In genomic region chr6:36936824-36937223, GRCh38 we compare ENCODE assay signal across 27 cellular contexts. TPM values are rescaled to one million over a fixed set of nuclear protein-coding genes. Genes with fewer than 3 reads are reported as not detected.
"Had no signal": no experiment of that assay in that cellular context is flagged by ENCODE, and none has a peak within 500 bp of the region (broad histone marks: within the 10 kb centered on the region; RNA-seq: fewer than 3 reads in every experiment).

No MANE protein-coding gene starts in this region.

- H3K27ac Mint-ChIP-seq: natural killer cell treated with Interleukin-12 subunit alpha and Interleukin-12 subunit beta and Interleukin-15 and Interleukin-18, amount 100 ng/mL, for 72 hours; stimulated activated memory B cell treated with anti-CD40 and anti-IgM and Interleukin-4, amounts not matched to agents 10 μg/mL and 1 μg/mL and 100 μg/mL, for 72 hours; type B pancreatic cell had no signal

- DNase-seq: dorsolateral prefrontal cortex; effector CD4-positive, alpha-beta T cell; erythroblast; esophagus squamous epithelium; foreskin melanocyte; glutamatergic neuron; heart right ventricle; hippocampal formation; left cardiac atrium; left lung; stimulated activated CD4-positive, alpha-beta T cell treated with anti-CD3 and anti-CD28 coated beads, Interleukin-12 subunit alpha, Interleukin-12 subunit beta, amount 100 ng/mL, for 4 hours; stimulated activated CD4-positive, alpha-beta T cell treated with anti-CD3 and anti-CD28 coated beads, Interleukin-1b, Interleukin-23, amount 100 ng/mL, for 48 hours; stimulated activated CD4-positive, alpha-beta T cell treated with anti-CD3 and anti-CD28 coated beads, Interleukin-4, amount 100 ng/mL, for 1 hour; stimulated activated naive CD8-positive, alpha-beta T cell treated with anti-CD3 and anti-CD28 coated beads, Interleukin-15, Interleukin-2, amounts not matched to agents 100 U/mL and 50 U/mL, for 24 hours; substantia nigra; testis; tibial artery had no signal

- H3K27ac ChIP-seq: dorsolateral prefrontal cortex, esophagus squamous epithelium, heart right ventricle, left lung, prostate gland, right atrium auricular region, testis, tibial artery had no signal

- H3K4me3 Mint-ChIP-seq: natural killer cell treated with Interleukin-12 subunit alpha and Interleukin-12 subunit beta and Interleukin-15 and Interleukin-18, amount 100 ng/mL, for 72 hours; neural crest cell; stimulated activated memory B cell treated with anti-CD40 and anti-IgM and Interleukin-4, amounts not matched to agents 10 μg/mL and 1 μg/mL and 100 μg/mL, for 72 hours; type B pancreatic cell had no signal

- H3K4me1 ChIP-seq: esophagus squamous epithelium, heart right ventricle, left lung, prostate gland, right atrium auricular region, testis had no signal

- H3K36me3 ChIP-seq: esophagus squamous epithelium, heart right ventricle, left lung, prostate gland, right atrium auricular region, tibial artery had no signal

- ATAC-seq: left cardiac atrium; left lung; natural killer cell treated with Interleukin-12 subunit alpha and Interleukin-12 subunit beta and Interleukin-15 and Interleukin-18, amount 100 ng/mL, for 72 hours; sciatic nerve; stimulated activated memory B cell treated with anti-CD40 and anti-IgM and Interleukin-4, amounts not matched to agents 10 μg/mL and 1 μg/mL and 100 μg/mL, for 72 hours; stimulated activated naive CD8-positive, alpha-beta T cell treated with anti-CD3 and anti-CD28 coated beads, Interleukin-15, Interleukin-2, amounts not matched to agents 100 U/mL and 50 U/mL, for 24 hours had no signal

- H3K36me3 Mint-ChIP-seq: natural killer cell treated with Interleukin-12 subunit alpha and Interleukin-12 subunit beta and Interleukin-15 and Interleukin-18, amount 100 ng/mL, for 72 hours; stimulated activated memory B cell treated with anti-CD40 and anti-IgM and Interleukin-4, amounts not matched to agents 10 μg/mL and 1 μg/mL and 100 μg/mL, for 72 hours; type B pancreatic cell had no signal

- H3K9me3 Mint-ChIP-seq: natural killer cell treated with Interleukin-12 subunit alpha and Interleukin-12 subunit beta and Interleukin-15 and Interleukin-18, amount 100 ng/mL, for 72 hours; neural crest cell; stimulated activated memory B cell treated with anti-CD40 and anti-IgM and Interleukin-4, amounts not matched to agents 10 μg/mL and 1 μg/mL and 100 μg/mL, for 72 hours had no signal

- H3K4me2 ChIP-seq: smooth muscle cell had no signal

- H3K4me1 Mint-ChIP-seq: neural crest cell had no signal

- H3K9me3 ChIP-seq: esophagus squamous epithelium, heart right ventricle, left lung, prostate gland, right atrium auricular region, testis, tibial artery had no signal

- H3K27me3 ChIP-seq: dorsolateral prefrontal cortex, heart right ventricle, left lung, right atrium auricular region, testis had no signal

- H3K4me3 ChIP-seq: dorsolateral prefrontal cortex, esophagus squamous epithelium, heart right ventricle, left lung, prostate gland, right atrium auricular region, smooth muscle cell, testis, tibial artery had no signal

RNA-seq across cellular contexts. Expression of gene PI16, which starts 17.7 kb away (rescaled TPM):
- total RNA-seq: kidney epithelial cell; lung microvascular endothelial cell; natural killer cell treated with Interleukin-12 subunit alpha and Interleukin-12 subunit beta and Interleukin-15 and Interleukin-18, amount 100 ng/mL, for 72 hours; neural crest cell had no signal
